Comparison of ENCODE assay signal across 10 cellular contexts in genomic region chr7:89003619-89003956, GRCh38.
A peak's percentile ranks its signal among the peaks of the same experiment; 100 is the strongest.
DNase-seq lines count a peak whose midpoint lies in the region; ATAC-seq and TF ChIP-seq lines count a peak whose summit lies in the region.
"Had no signal": no experiment of that assay in that cellular context is flagged by ENCODE, and none has a peak within 500 bp of the region (broad histone marks: within the 10 kb centered on the region; RNA-seq: fewer than 3 reads in every experiment).

No MANE protein-coding gene starts in this region.

- no peaks in the 10 kb centered on the region for H3K27me3 ChIP-seq in left ventricle myocardium inferior (ENCODE audit: low read depth)
- no peaks in the 10 kb centered on the region for H3K27me3 ChIP-seq in heart right ventricle

- H3K27ac Mint-ChIP-seq in stimulated activated naive CD8-positive, alpha-beta T cell treated with anti-CD3 and anti-CD28 coated beads, Interleukin-15, amount 100 ng/mL, for 72 hours: peak overlapping the region; percentile 83 to 98

- H3K9me3 Mint-ChIP-seq in stimulated activated naive CD8-positive, alpha-beta T cell treated with anti-CD3 and anti-CD28 coated beads, Interleukin-15, amount 100 ng/mL, for 72 hours: no peaks in the 10 kb centered on the region

- peak overlapping the region; percentile 79 to 82 for H3K4me3 Mint-ChIP-seq in stimulated activated naive CD8-positive, alpha-beta T cell treated with anti-CD3 and anti-CD28 coated beads, Interleukin-15, amount 100 ng/mL, for 72 hours

- peak overlapping the region; percentile 39 for H3K4me3 ChIP-seq in left ventricle myocardium inferior
- no peak overlapping the region for H3K4me3 ChIP-seq in heart right ventricle

- H3K27me3 Mint-ChIP-seq in stimulated activated naive CD8-positive, alpha-beta T cell treated with anti-CD3 and anti-CD28 coated beads, Interleukin-15, amount 100 ng/mL, for 72 hours: no peaks in the 10 kb centered on the region

- no peak overlapping the region for H3K27ac ChIP-seq in left ventricle myocardium inferior (replicated peaks)
- no peak overlapping the region for H3K27ac ChIP-seq in heart right ventricle

- H3K36me3 ChIP-seq in left ventricle myocardium inferior (no peaks in the 10 kb centered on the region), heart right ventricle (no peaks in the 10 kb centered on the region)

- intact Hi-C loops in left ventricle myocardium inferior (cut with micrococcal nuclease) (no loop called here), left ventricle myocardium superior (cut with micrococcal nuclease) (no loop called here), heart right ventricle (cut with DNase I) (no loop called here)

- TF ChIP-seq CTCF in left ventricle myocardium inferior (IDR thresholded peaks at IDR 0.05; ENCODE audit: borderline replicate concordance) (no peak), heart right ventricle (IDR thresholded peaks at IDR 0.05) (no peak)

- no peak for ATAC-seq in left ventricle myocardium superior
- ATAC-seq in HG02642 (IDR thresholded peaks at IDR 0.05; ENCODE audit: poor library complexity, unreplicated experiment): peak; percentile 50
- peak; percentile 49 for ATAC-seq in HG03575 (IDR thresholded peaks at IDR 0.05; ENCODE audit: extremely low read depth, insufficient number of reproducible peaks, low FRiP score, unreplicated experiment)
- peak; percentile 88 for ATAC-seq in stimulated activated naive CD8-positive, alpha-beta T cell treated with anti-CD3 and anti-CD28 coated beads, Interleukin-15, amount 100 ng/mL, for 72 hours
- no peak for ATAC-seq in heart right ventricle

- 30 to 39% methylated on average over 2 of the region's 2 CpGs for WGBS in heart right ventricle, 2 donors

- DNase-seq in left ventricle myocardium inferior (no peak), left ventricle myocardium superior (no peak), T-helper 9 cell (no peak), heart right ventricle (no peak)
- DNase-seq in stimulated activated naive CD8-positive, alpha-beta T cell treated with anti-CD3 and anti-CD28 coated beads, Interleukin-15, amount 100 ng/mL, for 72 hours: peak; percentile 7 to 11
- no peak for DNase-seq in activated CD8-positive, alpha-beta memory T cell treated with anti-CD3 and anti-CD28 coated beads, Interleukin-2, amount 50 U/mL, for 48 hours
- DNase-seq: cerebellar nuclear complex, T1000 had no signal

- H3K9me3 ChIP-seq in left ventricle myocardium inferior (replicated peaks): no peaks in the 10 kb centered on the region
- peaks cover 0 to under 1% (median 0%) of the 10 kb centered on the region in 11 donors for H3K9me3 ChIP-seq in heart right ventricle

- H3K4me1 ChIP-seq in left ventricle myocardium inferior (no peaks in the 10 kb centered on the region), heart right ventricle (peaks cover 0 to 8% (median 0%) of the 10 kb centered on the region in 9 donors)

- H3K4me1 Mint-ChIP-seq in stimulated activated naive CD8-positive, alpha-beta T cell treated with anti-CD3 and anti-CD28 coated beads, Interleukin-15, amount 100 ng/mL, for 72 hours: peaks cover 29% of the 10 kb centered on the region

Comparison
In these comparisons a context has a peak if more than half of its experiments do, and no peak if none do; other contexts are left out.
1. DNase-seq: peak in stimulated activated naive CD8-positive, alpha-beta T cell treated with anti-CD3 and anti-CD28 coated beads, Interleukin-15, amount 100 ng/mL, for 72 hours (2 of 2); none in left ventricle myocardium inferior (single experiment), left ventricle myocardium superior (single experiment), activated CD8-positive, alpha-beta memory T cell treated with anti-CD3 and anti-CD28 coated beads, Interleukin-2, amount 50 U/mL, for 48 hours (single experiment), T-helper 9 cell (single experiment) and heart right ventricle (0 of 2).
2. ATAC-seq: peak in HG02642 (single experiment), HG03575 (single experiment) and stimulated activated naive CD8-positive, alpha-beta T cell treated with anti-CD3 and anti-CD28 coated beads, Interleukin-15, amount 100 ng/mL, for 72 hours (single experiment); none in left ventricle myocardium superior (single experiment) and heart right ventricle (0 of 8).